Comparison of ENCODE assay signal across 11 cellular contexts in the genomic region with DNA sequence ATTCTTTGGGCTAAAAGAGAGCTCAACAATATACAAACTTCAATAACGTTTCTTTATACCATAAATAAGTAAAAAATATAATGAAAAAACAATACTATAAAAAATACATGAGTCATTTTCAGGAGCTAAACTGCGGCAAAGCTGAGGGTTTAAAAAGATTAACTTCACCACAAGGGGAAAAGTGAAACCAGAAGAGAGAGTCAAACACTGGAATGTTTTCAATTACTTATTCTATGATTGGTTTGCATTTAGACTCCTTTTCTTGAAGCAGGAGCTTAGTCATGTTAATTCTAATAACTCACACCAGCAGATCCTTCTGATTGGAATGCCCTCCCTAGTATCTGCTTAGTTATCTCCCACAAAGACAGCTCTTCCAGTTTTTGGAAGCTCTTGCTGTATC.
DNase-seq lines count a peak whose midpoint lies in the region; ATAC-seq and TF ChIP-seq lines count a peak whose summit lies in the region.
"Had no signal": no experiment of that assay in that cellular context is flagged by ENCODE, and none has a peak within 500 bp of the region (broad histone marks: within the 10 kb centered on the region; RNA-seq: fewer than 3 reads in every experiment).

No MANE protein-coding gene starts in this region.

- POLR2A ChIA-PET in CD8-positive, alpha-beta T cell (lab: Charles Lee), result no interaction called here
- POLR2A ChIA-PET in WTC11 (lab: Charles Lee), result no interaction called here

- intact Hi-C loops in CD8-positive, alpha-beta T cell (cut with DNase I, micrococcal nuclease), result no loop called here

- H3K4me1 Mint-ChIP-seq in immature natural killer cell, result peaks cover 29 to 31% of the 10 kb centered on the region in 2 donors
- peaks cover 4% of the 10 kb centered on the region for H3K4me1 Mint-ChIP-seq in CD8-positive, alpha-beta T cell (ENCODE audit: low read depth)
- peaks cover 4% of the 10 kb centered on the region for H3K4me1 Mint-ChIP-seq in WTC11

- no peak for TF ChIP-seq CTCF in CD8-positive, alpha-beta T cell (IDR thresholded peaks at IDR 0.05)
- TF ChIP-seq CTCF in WTC11 (IDR thresholded peaks at IDR 0.05), result no peak

- H3K36me3 Mint-ChIP-seq in immature natural killer cell (peaks cover 3 to 14% (median 3%) of the 10 kb centered on the region in 3 donors), WTC11 (peaks cover 4% of the 10 kb centered on the region; the same call in 1 of the 2 replicates)
- no peaks in the 10 kb centered on the region for H3K36me3 Mint-ChIP-seq in CD8-positive, alpha-beta T cell

- H3K9me3 Mint-ChIP-seq in immature natural killer cell (peaks cover 0 to 4% (median 0%) of the 10 kb centered on the region in 6 donors), WTC11 (peaks cover 17% of the 10 kb centered on the region)
- no peaks in the 10 kb centered on the region for H3K9me3 Mint-ChIP-seq in CD8-positive, alpha-beta T cell

- H3K27ac Mint-ChIP-seq in immature natural killer cell, result peak overlapping the region; percentile 69 to 90 (median 83)
- no peak overlapping the region for H3K27ac Mint-ChIP-seq in CD8-positive, alpha-beta T cell
- no peak overlapping the region for H3K27ac Mint-ChIP-seq in WTC11

- H3K36me3 ChIP-seq in CD8-positive, alpha-beta T cell (ENCODE audit: insufficient read depth, low read length), result no peaks in the 10 kb centered on the region
- H3K36me3 ChIP-seq in MG63, result no peaks in the 10 kb centered on the region
- H3K36me3 ChIP-seq: heart left ventricle had no signal

- CTCF ChIA-PET in CD8-positive, alpha-beta T cell (lab: Charles Lee), result no interaction called here
- CTCF ChIA-PET in WTC11 (lab: Charles Lee), result no interaction called here

- H3K9me3 ChIP-seq in CD8-positive, alpha-beta T cell (ENCODE audit: low read length), result no peaks in the 10 kb centered on the region
- H3K9me3 ChIP-seq in MG63, result no peaks in the 10 kb centered on the region
- H3K9me3 ChIP-seq: heart left ventricle had no signal

- DNase-seq in ACHN (peak; percentile 57), HS-5 (ENCODE audit: low read depth) (peak; percentile 70), astrocyte of the hippocampus (ENCODE audit: low read depth, low spot score) (peak; percentile 77), immature natural killer cell (peak in 2 of 3 donors; percentile 2 to 17), MG63 (no peak), WTC11 (ENCODE audit: low spot score) (no peak), SKM-1 (lab: John Stamatoyannopoulos, UW; ENCODE audit: unreplicated experiment) (no peak)
- DNase-seq in CD8-positive, alpha-beta T cell, result no peak
- DNase-seq: heart left ventricle; stimulated activated naive CD4-positive, alpha-beta T cell had no signal

- H3K27me3 Mint-ChIP-seq in immature natural killer cell (ENCODE audit: low read depth in 3 of 3) (peaks cover 5 to 7% (median 6%) of the 10 kb centered on the region in 3 donors), WTC11 (ENCODE audit: low read depth) (no peaks in the 10 kb centered on the region)
- H3K27me3 Mint-ChIP-seq in CD8-positive, alpha-beta T cell (ENCODE audit: low read depth), result peaks cover 3% of the 10 kb centered on the region

- ATAC-seq in CD8-positive, alpha-beta T cell, result no peak
- no peak for ATAC-seq in WTC11
- ATAC-seq: heart left ventricle had no signal

- H3K4me3 Mint-ChIP-seq in immature natural killer cell (peak overlapping the region; percentile 37 to 72 (median 64)), WTC11 (no peak overlapping the region)
- no peak overlapping the region for H3K4me3 Mint-ChIP-seq in CD8-positive, alpha-beta T cell

- no peaks in the 10 kb centered on the region for H3K27me3 ChIP-seq in CD8-positive, alpha-beta T cell (ENCODE audit: insufficient read depth, low read length)
- H3K27me3 ChIP-seq in MG63, result no peaks in the 10 kb centered on the region
- H3K27me3 ChIP-seq: heart left ventricle had no signal

- H3K4me1 ChIP-seq in CD8-positive, alpha-beta T cell (ENCODE audit: insufficient read depth, low read length), result no peaks in the 10 kb centered on the region
- H3K4me1 ChIP-seq: heart left ventricle had no signal

- in situ Hi-C loops in ACHN (cut with HindIII; ENCODE audit: low pct_ligation_motif_present, low pct_unique_long_range_greater_than_20kb, low sequenced_read_pairs), result no loop called here

- H3K4me3 ChIP-seq in CD8-positive, alpha-beta T cell (ENCODE audit: low read depth, low read length), result no peak overlapping the region
- no peak overlapping the region for H3K4me3 ChIP-seq in MG63
- H3K4me3 ChIP-seq: heart left ventricle had no signal

- no peak overlapping the region for H3K27ac ChIP-seq in CD8-positive, alpha-beta T cell (ENCODE audit: low read depth, low read length)
- H3K27ac ChIP-seq: C4-2B, heart left ventricle had no signal

TF ChIP-seq in WTC11, 78 proteins besides CTCF, POLR2A, EP300 and RAD21 (continues in another document):
- TF ChIP-seq MAX (CRISPR knock-in tag; IDR thresholded peaks at IDR 0.05) (no peak), ZNF671 (CRISPR knock-in tag; IDR thresholded peaks at IDR 0.05) (no peak), ZBTB21 (CRISPR knock-in tag; IDR thresholded peaks at IDR 0.05; ENCODE audit: borderline replicate concordance) (no peak), TEAD1 (CRISPR knock-in tag; IDR thresholded peaks at IDR 0.05) (no peak), AFF4 (CRISPR knock-in tag; IDR thresholded peaks at IDR 0.05; ENCODE audit: borderline replicate concordance) (no peak), ZMAT4 (CRISPR knock-in tag; IDR thresholded peaks at IDR 0.05) (no peak), SP1 (CRISPR knock-in tag; conservative IDR thresholded peaks at IDR 0.05) (no peak), FOXP1 (CRISPR knock-in tag; IDR thresholded peaks at IDR 0.05; ENCODE audit: borderline replicate concordance) (no peak), ZNF512 (CRISPR knock-in tag; IDR thresholded peaks at IDR 0.05; ENCODE audit: borderline replicate concordance) (no peak), TP53 (CRISPR knock-in tag; IDR thresholded peaks at IDR 0.05) (no peak)
- TF ChIP-seq, protein P1, sequence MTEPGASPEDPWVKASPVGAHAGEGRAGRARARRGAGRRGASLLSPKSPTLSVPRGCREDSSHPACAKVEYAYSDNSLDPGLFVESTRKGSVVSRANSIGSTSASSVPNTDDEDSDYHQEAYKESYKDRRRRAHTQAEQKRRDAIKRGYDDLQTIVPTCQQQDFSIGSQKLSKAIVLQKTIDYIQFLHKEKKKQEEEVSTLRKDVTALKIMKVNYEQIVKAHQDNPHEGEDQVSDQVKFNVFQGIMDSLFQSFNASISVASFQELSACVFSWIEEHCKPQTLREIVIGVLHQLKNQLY (CRISPR knock-in tag; IDR thresholded peaks at IDR 0.05), result no peak

Comparison
In these comparisons a context has a peak if more than half of its experiments do, and no peak if none do; other contexts are left out.
1. DNase-seq: peak in ACHN (single experiment), HS-5 (single experiment), astrocyte of the hippocampus (single experiment) and immature natural killer cell (2 of 3); none in CD8-positive, alpha-beta T cell (0 of 7), MG63 (single experiment), WTC11 (single experiment) and SKM-1 (single experiment).
2. H3K27ac Mint-ChIP-seq: peak in immature natural killer cell (6 of 6); none in CD8-positive, alpha-beta T cell (single experiment) and WTC11 (single experiment).
3. H3K4me3 Mint-ChIP-seq: peak in immature natural killer cell (5 of 5); none in CD8-positive, alpha-beta T cell (single experiment) and WTC11 (single experiment).